16 cellular contexts compared by ENCODE assay signal in genomic region chr19:55402509-55402908, GRCh38. TPM values are rescaled to one million over a fixed set of nuclear protein-coding genes. Genes with fewer than 3 reads are reported as not detected.
A peak's percentile ranks its signal among the peaks of the same experiment; 100 is the strongest.
DNase-seq lines count a peak whose midpoint lies in the region; ATAC-seq, FAIRE-seq and TF ChIP-seq lines count a peak whose summit lies in the region.
"Had no signal": no experiment of that assay in that cellular context is flagged by ENCODE, and none has a peak within 500 bp of the region (broad histone marks: within the 10 kb centered on the region; RNA-seq: fewer than 3 reads in every experiment).

No MANE protein-coding gene starts in this region.

- TF ChIP-seq RAD21 in GM12878 (IDR thresholded peaks at IDR 0.05; ENCODE audit: insufficient read depth, low read depth, low read length): no peak

- peaks cover 57% of the 10 kb centered on the region for H3K79me2 ChIP-seq in Loucy (ENCODE audit: insufficient read depth, low read length)
- peaks cover 40% of the 10 kb centered on the region for H3K79me2 ChIP-seq in GM12878 (ENCODE audit: control insufficient read depth, insufficient read depth, low read length)

- peaks cover 0 to 2% of the 10 kb centered on the region in 2 donors for H3K27me3 Mint-ChIP-seq in CD8-positive, alpha-beta memory T cell

- FAIRE-seq in GM12878 (lab: Jason Lieb, UNC): no peak
- FAIRE-seq in small intestine (lab: Jason Lieb, UNC): no peak
- FAIRE-seq: GM12891, H1 had no signal

- SMC1A ChIA-PET in GM12878 (lab: Charles Lee; ENCODE audit: uncharacterized antibody, unreplicated experiment): no interaction called here

- 100% methylated on average over 2 of the region's 2 CpGs for WGBS in GM12878 (ENCODE audit: insufficient coverage, insufficient replicate concordance, low lambda C conversion rate, missing lambda C conversion rate)
- 85 to 100% (median 93%) methylated on average over 2 of the region's 2 CpGs for whole genome bisulfite sequencing in small intestine, 3 donors

- H3K36me3 ChIP-seq in BLaER1 (peaks cover 86% of the 10 kb centered on the region), Loucy (ENCODE audit: insufficient read depth, low read length) (peaks cover 46% of the 10 kb centered on the region; the same call in 1 of the 2 replicates), GM12878 (ENCODE audit: control insufficient read depth in 2 of 2, insufficient read depth in 2 of 2, low read length in 1 of 2) (peaks cover 17 to 26% of the 10 kb centered on the region in 2 experiments; a peak in 3 of 4 replicates), small intestine (ENCODE audit: control insufficient read depth in 2 of 2, insufficient read depth in 2 of 2, low read length in 2 of 2) (peaks cover 6 to 15% of the 10 kb centered on the region in 2 donors)
- H3K36me3 ChIP-seq in CD8-positive, alpha-beta memory T cell (ENCODE audit: insufficient read depth, low read length): peaks cover 35% of the 10 kb centered on the region

- ATAC-seq in GM12878: no peak

- BruUV-seq in GM12878 (replicated peaks; lab: Mats Ljungman, UMichigan): no TSS peak

- TF ChIP-seq CTCF in 22Rv1 (IDR thresholded peaks at IDR 0.05) (no peak), Loucy (conservative IDR thresholded peaks at IDR 0.05; ENCODE audit: low read length) (no peak), GM12878 (IDR thresholded peaks at IDR 0.05 in 2 of 3, conservative IDR thresholded peaks at IDR 0.05 in 1 of 3; ENCODE audit: control insufficient read depth in 2 of 3, extremely low read depth in 1 of 3, insufficient read depth in 1 of 3, low read depth in 3 of 3, low read length in 3 of 3) (no peak)

- H3K4me1 Mint-ChIP-seq in CD8-positive, alpha-beta memory T cell: peaks cover 22 to 32% (median 32%) of the 10 kb centered on the region in 3 donors

- no peak overlapping the region for H3K4me3 ChIP-seq in BLaER1
- H3K4me3 ChIP-seq in Loucy (ENCODE audit: low read length, poor library complexity, severe bottlenecking): peak overlapping the region; percentile 57
- no peak overlapping the region for H3K4me3 ChIP-seq in GM12878
- H3K4me3 ChIP-seq in small intestine (ENCODE audit: low read depth in 1 of 2, low read length in 2 of 2): no peak overlapping the region
- no peak overlapping the region for H3K4me3 ChIP-seq in CD8-positive, alpha-beta memory T cell (ENCODE audit: low read length)

- RAD21 ChIA-PET in GM12878 (lab: Charles Lee; ENCODE audit: unreplicated experiment): no interaction called here

- TF ChIP-seq POLR2A in GM12878 (IDR thresholded peaks at IDR 0.05; ENCODE audit: low read depth, low read length): peak; percentile 39; the same call in 1 of the 2 replicates

- in situ Hi-C loops in GM12878 (cut with MboI): no loop called here

- peak overlapping the region; percentile 60 for H3K9ac ChIP-seq in BLaER1
- H3K9ac ChIP-seq in Loucy (ENCODE audit: low read depth, low read length, poor library complexity, severe bottlenecking): peak overlapping the region; percentile 26
- H3K9ac ChIP-seq in GM12878 (ENCODE audit: control insufficient read depth, insufficient read depth, low read length): no peak overlapping the region

- no peak overlapping the region for H3K27ac Mint-ChIP-seq in CD8-positive, alpha-beta memory T cell

- POLR2A ChIA-PET in GM12878 (lab: Charles Lee): interaction anchor here (0.7 kb wide), 1 partner anchor 13 kb away, joined by 3 read pairs; no protein-coding TSS in a partner anchor
- POLR2A ChIA-PET in CD8-positive, alpha-beta memory T cell (lab: Charles Lee): no interaction called here

- no peak overlapping the region for H2AFZ ChIP-seq in Loucy (ENCODE audit: low read length)
- H2AFZ ChIP-seq in GM12878 (ENCODE audit: control insufficient read depth, low read depth, low read length): no peak overlapping the region

- H3F3A ChIP-seq in Loucy (ENCODE audit: low read depth): no peaks in the 10 kb centered on the region; the same call in 1 of the 2 replicates

- no peaks in the 10 kb centered on the region for H3K9me3 ChIP-seq in BLaER1
- H3K9me3 ChIP-seq in Loucy (ENCODE audit: insufficient read depth, low read depth, low read length): no peaks in the 10 kb centered on the region
- no peaks in the 10 kb centered on the region for H3K9me3 ChIP-seq in GM12878 (replicated peaks; ENCODE audit: control insufficient read depth, insufficient read depth, low read length)
- no peaks in the 10 kb centered on the region for H3K9me3 ChIP-seq in small intestine (ENCODE audit: control insufficient read depth, low read depth)
- no peaks in the 10 kb centered on the region for H3K9me3 ChIP-seq in CD8-positive, alpha-beta memory T cell (ENCODE audit: low read length)

- H3K27ac ChIP-seq in 22Rv1 (peak overlapping the region; percentile 6; the same call in 1 of the 2 replicates), BLaER1 (no peak overlapping the region), GM12878 (ENCODE audit: control insufficient read depth, insufficient read depth) (no peak overlapping the region), small intestine (ENCODE audit: low read depth in 1 of 2, low read length in 1 of 2) (no peak overlapping the region)
- H3K27ac ChIP-seq in CD8-positive, alpha-beta memory T cell (ENCODE audit: low read depth, low read length): no peak overlapping the region

- DNase-seq in GM12878 (ENCODE audit: low read depth, low spot score): no peak
- DNase-seq in small intestine: no peak
- no peak for DNase-seq in CD8-positive, alpha-beta memory T cell
- no peak for DNase-seq in stimulated activated CD4-positive, alpha-beta T cell treated with anti-CD3 and anti-CD28 coated beads, Interleukin-4, amount 100 ng/mL, for 4 hours
- DNase-seq in DMS79 (lab: John Stamatoyannopoulos, UW): no peak
- DNase-seq: C1 segment of cervical spinal cord, COR-L47, NCI-H1436, NCI-H2029 treated with DMSO at 0.1 percent for 48 hours, NCI-H510A treated with DMSO at 0.1 percent for 48 hours had no signal

- H3K27me3 ChIP-seq in BLaER1 (no peaks in the 10 kb centered on the region), Loucy (ENCODE audit: insufficient read depth, low read length, poor library complexity, severe bottlenecking) (peaks cover 5% of the 10 kb centered on the region), GM12878 (replicated peaks in 1 of 2; ENCODE audit: control insufficient read depth in 2 of 2, insufficient read depth in 2 of 2, low read length in 1 of 2) (no peaks in the 10 kb centered on the region), small intestine (ENCODE audit: control insufficient read depth in 2 of 2, insufficient read depth in 2 of 2, low read length in 2 of 2) (no peaks in the 10 kb centered on the region)
- H3K27me3 ChIP-seq in CD8-positive, alpha-beta memory T cell (ENCODE audit: insufficient read depth, low read length, poor library complexity, severe bottlenecking): no peaks in the 10 kb centered on the region

- H3K4me2 ChIP-seq in BLaER1 (peak overlapping the region; percentile 71), Loucy (ENCODE audit: low read depth, low read length, poor library complexity, severe bottlenecking) (peak overlapping the region; percentile 74), GM12878 (ENCODE audit: control insufficient read depth, insufficient read depth) (no peak overlapping the region)

- H3K4me1 ChIP-seq in BLaER1: peaks cover 50% of the 10 kb centered on the region
- H3K4me1 ChIP-seq in Loucy (ENCODE audit: insufficient read depth, low read length, poor library complexity, severe bottlenecking): peaks cover 36% of the 10 kb centered on the region
- H3K4me1 ChIP-seq in GM12878 (ENCODE audit: control insufficient read depth, insufficient read depth, low read length): peaks cover 22% of the 10 kb centered on the region
- peaks cover 5 to 8% of the 10 kb centered on the region in 2 donors for H3K4me1 ChIP-seq in small intestine (ENCODE audit: control insufficient read depth in 2 of 2, insufficient read depth in 1 of 2, low read depth in 1 of 2, low read length in 1 of 2)
- peaks cover 16% of the 10 kb centered on the region for H3K4me1 ChIP-seq in CD8-positive, alpha-beta memory T cell (ENCODE audit: insufficient read depth, low read length)

- H3K4me3 Mint-ChIP-seq in CD8-positive, alpha-beta memory T cell: no peak overlapping the region

- no peak for TF ChIP-seq EP300 in GM12878 (IDR thresholded peaks at IDR 0.05; ENCODE audit: borderline replicate concordance in 1 of 2, control insufficient read depth in 1 of 2, low read depth in 2 of 2, low read length in 2 of 2)

- H3K9me3 Mint-ChIP-seq in CD8-positive, alpha-beta memory T cell: no peaks in the 10 kb centered on the region

- H3K9me2 ChIP-seq in Loucy (replicated peaks; ENCODE audit: low read depth, low read length): no peaks in the 10 kb centered on the region

- peaks cover 10 to 59% (median 15%) of the 10 kb centered on the region in 3 donors for H3K36me3 Mint-ChIP-seq in CD8-positive, alpha-beta memory T cell

- CTCF ChIA-PET in GM12878 (lab: Yijun Ruan, JAX): no interaction called here
- CTCF ChIA-PET in CD8-positive, alpha-beta memory T cell (lab: Charles Lee): no interaction called here

- intact Hi-C loops in GM12878 (cut with micrococcal nuclease; ENCODE audit: unreplicated experiment): no loop called here

- H4K20me1 ChIP-seq in BLaER1 (peaks cover 98% of the 10 kb centered on the region), Loucy (ENCODE audit: insufficient read depth, low read length, poor library complexity, severe bottlenecking) (peaks cover 46% of the 10 kb centered on the region), GM12878 (ENCODE audit: control insufficient read depth, insufficient read depth) (peaks cover 3% of the 10 kb centered on the region)

RNA-seq across cellular contexts. Expression of gene UBE2S, which starts 5.1 kb away (rescaled TPM):
- total RNA-seq in GM12878 (2013; cell fraction: nucleolus; rRNA removed): 9.4 and 10.2 TPM in 2 replicates
- total RNA-seq in GM12878 (2014; rRNA removed) (517 and 640 TPM in 2 replicates), GM12878 (2014; rRNA removed; fragmentation: Illumina TruSeq; extraction: Trizol) (58.9 and 67.6 TPM in 2 replicates), GM12878 (2021) (258 and 260 TPM in 2 replicates)
- 9.6 TPM for polyA plus RNA-seq in GM12878 (2011; ENCODE audit: low read depth)
- polyA plus RNA-seq in GM12878 (2011; rRNA removed) (46.6 and 82.3 TPM in 2 replicates), GM12878 (2014; fragmentation: Illumina TruSeq; extraction: Trizol) (20.6 and 105 TPM in 2 replicates), GM12878 (2014; fragmentation: Nextera tagmentation; extraction: Ambion mirVana) (1 to 10 TPM; 2.3 to 5.1 TPM), GM12878 (2014; rRNA removed) (149 and 769 TPM in 2 replicates), GM12878 (2016; fragmentation: Nextera tagmentation; extraction: Ambion mirVana) (100 to 1,000 TPM; 323 to 417 TPM), small intestine (10 to 100 TPM in 1 of 3 donors, 1 to 10 TPM in 2; 7.2 to 30.1 (median 9.5) TPM)
- polyA plus RNA-seq in GM12878 (2011; cell fraction: cytosol; rRNA removed): 101 and 131 TPM in 2 replicates
- 105 and 115 TPM in 2 replicates for polyA plus RNA-seq in GM12878 (2011; cell fraction: nucleus; rRNA removed)
- 64.8 and 111 TPM in 2 replicates for polyA plus RNA-seq in GM12878 (2012)
- polyA minus RNA-seq in GM12878 (2011; rRNA and poly(A)+ RNA removed): 29.6 and 57.1 TPM in 2 replicates
- 70.9 and 83.8 TPM in 2 replicates for polyA minus RNA-seq in GM12878 (2011; cell fraction: cytosol; rRNA and poly(A)+ RNA removed)
- 10.4 and 21.0 TPM in 2 replicates for polyA minus RNA-seq in GM12878 (2011; cell fraction: nucleus; rRNA and poly(A)+ RNA removed)
- 100 to 1,000 TPM; 263 to 291 TPM for total RNA-seq in CD8-positive, alpha-beta memory T cell
- 42.5 TPM for polyA plus RNA-seq in CD8-positive, alpha-beta memory T cell

RNA-seq across cellular contexts. Expression of gene RPL28, which starts 16.8 kb away (rescaled TPM):
- total RNA-seq in GM12878 (2013; cell fraction: nucleolus; rRNA removed): 122 and 150 TPM in 2 replicates
- total RNA-seq in GM12878 (2014; rRNA removed) (717 and 1,079 TPM in 2 replicates), GM12878 (2014; rRNA removed; fragmentation: Illumina TruSeq; extraction: Trizol) (1,192 and 1,229 TPM in 2 replicates), GM12878 (2021) (3,542 and 3,611 TPM in 2 replicates)
- polyA plus RNA-seq in GM12878 (2011; ENCODE audit: low read depth): 6,930 TPM
- polyA plus RNA-seq in GM12878 (2011; rRNA removed) (139 and 260 TPM in 2 replicates), GM12878 (2014; fragmentation: Illumina TruSeq; extraction: Trizol) (225 and 1,758 TPM in 2 replicates), GM12878 (2014; fragmentation: Nextera tagmentation; extraction: Ambion mirVana) (100 to 1,000 TPM; 290 to 479 TPM), GM12878 (2014; rRNA removed) (1,272 and 1,578 TPM in 2 replicates), GM12878 (2016; fragmentation: Nextera tagmentation; extraction: Ambion mirVana) (100 to 1,000 TPM; 692 to 703 TPM), small intestine (1,000 to 10,000 TPM; 1,338 to 2,360 (median 2,011) TPM)
- polyA plus RNA-seq in GM12878 (2011; cell fraction: cytosol; rRNA removed): 910 and 1,341 TPM in 2 replicates
- polyA plus RNA-seq in GM12878 (2011; cell fraction: nucleus; rRNA removed): 487 and 492 TPM in 2 replicates
- polyA plus RNA-seq in GM12878 (2012): 4,260 and 4,399 TPM in 2 replicates
- 272 and 502 TPM in 2 replicates for polyA minus RNA-seq in GM12878 (2011; rRNA and poly(A)+ RNA removed)
- polyA minus RNA-seq in GM12878 (2011; cell fraction: cytosol; rRNA and poly(A)+ RNA removed): 1,150 and 1,184 TPM in 2 replicates
- polyA minus RNA-seq in GM12878 (2011; cell fraction: nucleus; rRNA and poly(A)+ RNA removed): 130 and 178 TPM in 2 replicates
- 1,000 to 10,000 TPM; 2,376 to 2,381 TPM for total RNA-seq in CD8-positive, alpha-beta memory T cell
- polyA plus RNA-seq in CD8-positive, alpha-beta memory T cell: 615 TPM

RNA-seq across cellular contexts. Expression of gene TMEM238, which starts 18.4 kb away (rescaled TPM):
- total RNA-seq in GM12878 (2013; cell fraction: nucleolus; rRNA removed): not detected in 2 replicates
- 3.1 and 10.0 TPM in 2 replicates for total RNA-seq in GM12878 (2014; rRNA removed)
- total RNA-seq in GM12878 (2014; rRNA removed; fragmentation: Illumina TruSeq; extraction: Trizol): 0.18 and 0.58 TPM in 2 replicates
- total RNA-seq in GM12878 (2021): 16.9 and 17.9 TPM in 2 replicates
- not detected for polyA plus RNA-seq in GM12878 (2011; ENCODE audit: low read depth)
- 0.09 and 0.18 TPM in 2 replicates for polyA plus RNA-seq in GM12878 (2011; rRNA removed)
- 0.23 TPM in 1 of 2 replicates, not detected in the other for polyA plus RNA-seq in GM12878 (2011; cell fraction: cytosol; rRNA removed)
- 0.93 and 1.4 TPM in 2 replicates for polyA plus RNA-seq in GM12878 (2011; cell fraction: nucleus; rRNA removed)
- polyA plus RNA-seq in GM12878 (2012): 0.95 and 1.1 TPM in 2 replicates
- 0.09 TPM in 1 of 2 replicates, not detected in the other for polyA plus RNA-seq in GM12878 (2014; fragmentation: Illumina TruSeq; extraction: Trizol)
- polyA plus RNA-seq in GM12878 (2014; fragmentation: Nextera tagmentation; extraction: Ambion mirVana): under 1 TPM; 0.05 to 0.10 TPM
- polyA plus RNA-seq in GM12878 (2014; rRNA removed): 4.9 and 9.1 TPM in 2 replicates
- polyA plus RNA-seq in GM12878 (2016; fragmentation: Nextera tagmentation; extraction: Ambion mirVana): under 1 TPM in 1 of 2 experiments, not detected in 1; 0.94 TPM
- not detected in 2 replicates for polyA minus RNA-seq in GM12878 (2011; rRNA and poly(A)+ RNA removed)
- 1.9 and 3.3 TPM in 2 replicates for polyA minus RNA-seq in GM12878 (2011; cell fraction: cytosol; rRNA and poly(A)+ RNA removed)
- polyA minus RNA-seq in GM12878 (2011; cell fraction: nucleus; rRNA and poly(A)+ RNA removed): 0.24 and 0.86 TPM in 2 replicates
- 1 to 10 TPM in 2 of 3 donors, not detected in 1; 1.6 to 2.2 TPM for polyA plus RNA-seq in small intestine
- total RNA-seq in CD8-positive, alpha-beta memory T cell: 10 to 100 TPM; 13.3 to 14.1 TPM
- 1.9 TPM for polyA plus RNA-seq in CD8-positive, alpha-beta memory T cell
- total RNA-seq: RPMI7951 had no signal

RNA-seq across cellular contexts. Expression of gene TMEM190, which starts 25.9 kb away (rescaled TPM):
- total RNA-seq in GM12878 (2013; cell fraction: nucleolus; rRNA removed): not detected in 2 replicates
- total RNA-seq in GM12878 (2014; rRNA removed) (not detected in 2 replicates), GM12878 (2014; rRNA removed; fragmentation: Illumina TruSeq; extraction: Trizol) (not detected in 2 replicates), GM12878 (2021) (not detected in 2 replicates)
- not detected for polyA plus RNA-seq in GM12878 (2011; ENCODE audit: low read depth)
- polyA plus RNA-seq in GM12878 (2011; rRNA removed) (not detected in 2 replicates), GM12878 (2014; fragmentation: Illumina TruSeq; extraction: Trizol) (not detected in 2 replicates), GM12878 (2014; fragmentation: Nextera tagmentation; extraction: Ambion mirVana) (not detected), GM12878 (2014; rRNA removed) (not detected in 2 replicates), GM12878 (2016; fragmentation: Nextera tagmentation; extraction: Ambion mirVana) (not detected), small intestine (under 1 TPM in 1 of 3 donors, not detected in 2; 0.30 TPM)
- polyA plus RNA-seq in GM12878 (2011; cell fraction: cytosol; rRNA removed): not detected in 2 replicates
- polyA plus RNA-seq in GM12878 (2011; cell fraction: nucleus; rRNA removed): not detected in 2 replicates
- polyA plus RNA-seq in GM12878 (2012): not detected in 2 replicates
- not detected in 2 replicates for polyA minus RNA-seq in GM12878 (2011; rRNA and poly(A)+ RNA removed)
- polyA minus RNA-seq in GM12878 (2011; cell fraction: cytosol; rRNA and poly(A)+ RNA removed): not detected in 2 replicates
- polyA minus RNA-seq in GM12878 (2011; cell fraction: nucleus; rRNA and poly(A)+ RNA removed): not detected in 2 replicates
- total RNA-seq in CD8-positive, alpha-beta memory T cell: not detected
- polyA plus RNA-seq in CD8-positive, alpha-beta memory T cell: not detected
- total RNA-seq: H1, RPMI7951 had no signal

RNA-seq across cellular contexts. Expression of gene IL11, which starts 32.2 kb away (rescaled TPM):
- total RNA-seq in GM12878 (2013; cell fraction: nucleolus; rRNA removed): not detected in 2 replicates
- total RNA-seq in GM12878 (2014; rRNA removed): not detected in 2 replicates
- total RNA-seq in GM12878 (2014; rRNA removed; fragmentation: Illumina TruSeq; extraction: Trizol): not detected in 2 replicates
- 0.15 TPM in 1 of 2 replicates, not detected in the other for total RNA-seq in GM12878 (2021)
- polyA plus RNA-seq in GM12878 (2011; ENCODE audit: low read depth): not detected
- polyA plus RNA-seq in GM12878 (2011; rRNA removed): not detected in 2 replicates
- not detected in 2 replicates for polyA plus RNA-seq in GM12878 (2011; cell fraction: cytosol; rRNA removed)
- not detected in 2 replicates for polyA plus RNA-seq in GM12878 (2011; cell fraction: nucleus; rRNA removed)
- 0.07 and 0.17 TPM in 2 replicates for polyA plus RNA-seq in GM12878 (2012)
- not detected in 2 replicates for polyA plus RNA-seq in GM12878 (2014; fragmentation: Illumina TruSeq; extraction: Trizol)
- polyA plus RNA-seq in GM12878 (2014; fragmentation: Nextera tagmentation; extraction: Ambion mirVana): not detected
- not detected in 2 replicates for polyA plus RNA-seq in GM12878 (2014; rRNA removed)
- not detected for polyA plus RNA-seq in GM12878 (2016; fragmentation: Nextera tagmentation; extraction: Ambion mirVana)
- not detected in 2 replicates for polyA minus RNA-seq in GM12878 (2011; rRNA and poly(A)+ RNA removed)
- not detected in 2 replicates for polyA minus RNA-seq in GM12878 (2011; cell fraction: cytosol; rRNA and poly(A)+ RNA removed)
- polyA minus RNA-seq in GM12878 (2011; cell fraction: nucleus; rRNA and poly(A)+ RNA removed): not detected in 2 replicates
- polyA plus RNA-seq in small intestine: under 1 TPM in 1 of 3 donors, not detected in 2; 0.67 TPM
- total RNA-seq in CD8-positive, alpha-beta memory T cell: under 1 TPM; 0.27 to 0.37 TPM
- not detected for polyA plus RNA-seq in CD8-positive, alpha-beta memory T cell
